Comparison of ENCODE assay signal across 17 cellular contexts in the genomic region with DNA sequence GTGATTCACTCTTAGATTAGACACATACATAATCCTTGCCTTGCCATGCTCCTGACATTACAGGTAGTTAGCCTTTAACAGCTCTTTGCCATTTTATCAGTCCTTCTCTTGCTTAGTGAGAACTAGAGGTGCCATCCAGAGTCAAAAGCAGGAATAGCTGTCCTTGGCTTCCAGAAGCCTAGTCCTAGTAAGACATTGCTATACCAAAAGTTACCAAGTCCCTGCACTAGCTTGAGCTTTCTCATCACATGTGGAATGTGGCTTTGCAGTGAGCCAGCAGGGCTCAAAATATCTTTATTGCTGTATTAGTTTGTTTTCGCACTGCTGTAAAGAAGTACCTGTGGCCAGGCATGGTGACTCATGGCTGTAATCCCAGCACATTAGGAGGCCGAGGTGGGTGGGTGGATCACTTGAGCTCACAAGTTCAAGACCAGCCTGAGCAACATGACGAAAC.
DNase-seq lines count a peak whose midpoint lies in the region; ATAC-seq and TF ChIP-seq lines count a peak whose summit lies in the region.
"Had no signal": no experiment of that assay in that cellular context is flagged by ENCODE, and none has a peak within 500 bp of the region (broad histone marks: within the 10 kb centered on the region; RNA-seq: fewer than 3 reads in every experiment).

No MANE protein-coding gene starts in this region.

- no peaks in the 10 kb centered on the region for H3K9me2 ChIP-seq in hepatocyte (replicated peaks; ENCODE audit: insufficient read depth)

- 88 to 91% methylated on average over 3 of the region's 3 CpGs for WGBS in heart right ventricle, 2 donors
- 68% methylated on average over 3 of the region's 3 CpGs for WGBS in hepatocyte (ENCODE audit: low lambda C conversion rate, missing lambda C conversion rate)
- WGBS in transverse colon (ENCODE audit: low coverage in 1 of 2), 2 donors, result 59 to 60% methylated on average over 3 of the region's 3 CpGs

- peaks cover 6 to 42% (median 18%) of the 10 kb centered on the region in 9 donors for H3K4me1 ChIP-seq in heart right ventricle
- H3K4me1 ChIP-seq in hepatocyte (ENCODE audit: insufficient read depth), result peaks cover 14% of the 10 kb centered on the region
- peaks cover 11 to 56% (median 30%) of the 10 kb centered on the region in 4 donors for H3K4me1 ChIP-seq in transverse colon
- H3K4me1 ChIP-seq: lower lobe of right lung had no signal

- no peak overlapping the region for H2AFZ ChIP-seq in hepatocyte

- ATAC-seq in heart right ventricle, result peak in 6 of 8 donors; percentile 21 to 55 (median 45)
- ATAC-seq in HG03520 (IDR thresholded peaks at IDR 0.05; ENCODE audit: unreplicated experiment), result no peak
- ATAC-seq: lower lobe of right lung; SK-N-SH treated with all-trans-retinoic acid at 6 μM for 48 hours; stimulated activated naive CD8-positive, alpha-beta T cell treated with anti-CD3 and anti-CD28 coated beads, Interleukin-15, Interleukin-2, amounts not matched to agents 100 U/mL and 50 U/mL, for 24 hours had no signal

- H3K9me3 ChIP-seq in heart right ventricle (no peaks in the 10 kb centered on the region), hepatocyte (ENCODE audit: low read depth) (no peaks in the 10 kb centered on the region), transverse colon (no peaks in the 10 kb centered on the region)
- H3K9me3 ChIP-seq: lower lobe of right lung, uterus had no signal

- H3K4me3 ChIP-seq in heart right ventricle, result no peak overlapping the region
- H3K4me3 ChIP-seq in astrocyte of the spinal cord (ENCODE audit: low read depth, low read length), result no peak overlapping the region
- no peak overlapping the region for H3K4me3 ChIP-seq in hepatocyte
- H3K4me3 ChIP-seq in transverse colon, result no peak overlapping the region
- H3K4me3 ChIP-seq: lower lobe of right lung, uterus had no signal

- no peak for TF ChIP-seq POLR2A in transverse colon (IDR thresholded peaks at IDR 0.05)

- H4K20me1 ChIP-seq in hepatocyte (ENCODE audit: insufficient read depth, poor library complexity, severe bottlenecking), result no peaks in the 10 kb centered on the region

- peaks cover 14% of the 10 kb centered on the region for H3K79me2 ChIP-seq in hepatocyte

- no peak for DNase-seq in heart right ventricle
- no peak for DNase-seq in cardiac septum (ENCODE audit: low spot score)
- DNase-seq in astrocyte of the spinal cord (ENCODE audit: low read depth, low spot score), result peak; percentile 57
- DNase-seq in hepatocyte (ENCODE audit: low spot score), result peak; percentile 59
- peak; percentile 72 for DNase-seq in transverse colon
- DNase-seq in NCI-H82 (lab: John Stamatoyannopoulos, UW), result no peak
- DNase-seq in stimulated activated CD4-positive, alpha-beta T cell treated with anti-CD3 and anti-CD28 coated beads, Interleukin-2, amount 100 ng/mL, for 24 hours, result no peak
- DNase-seq: ACHN; activated gamma-delta T cell treated with Interleukin-2 at 50 U/mL for 16 hours; KG1; lower lobe of right lung; NCI-H1694 treated with DMSO at 0.1 percent for 48 hours; NCI-H446 treated with DMSO at 0.1 percent for 48 hours; stimulated activated naive CD8-positive, alpha-beta T cell treated with anti-CD3 and anti-CD28 coated beads, Interleukin-15, Interleukin-2, amounts not matched to agents 100 U/mL and 50 U/mL, for 24 hours; uterus had no signal

- no peak overlapping the region for H3K4me2 ChIP-seq in hepatocyte

- H3K36me3 ChIP-seq in heart right ventricle (peaks cover 0 to 17% (median 0%) of the 10 kb centered on the region in 9 donors), hepatocyte (replicated peaks; ENCODE audit: insufficient read depth, low read depth) (no peaks in the 10 kb centered on the region), transverse colon (no peaks in the 10 kb centered on the region)
- H3K36me3 ChIP-seq: lower lobe of right lung, uterus had no signal

- no peak for TF ChIP-seq EP300 in transverse colon (IDR thresholded peaks at IDR 0.05; ENCODE audit: low read depth)

- H3K27me3 ChIP-seq in heart right ventricle, result no peaks in the 10 kb centered on the region
- no peaks in the 10 kb centered on the region for H3K27me3 ChIP-seq in hepatocyte
- no peaks in the 10 kb centered on the region for H3K27me3 ChIP-seq in transverse colon
- H3K27me3 ChIP-seq: uterus had no signal

- intact Hi-C loops in heart right ventricle (cut with DNase I) (loop anchor here in 5 of 10 donors (10.0 kb wide), 3 partner anchors 243 to 353 kb away; a partner anchor contains a TSS), cardiac septum (cut with DNase I) (loop anchor here (5.0 kb wide), 1 partner anchor 350 kb away; no protein-coding TSS in a partner anchor), transverse colon (cut with DNase I; ENCODE audit: low total_unique reads) (no loop called here)

- in situ Hi-C loops in astrocyte of the spinal cord (cut with HindIII; ENCODE audit: low sequenced_read_pairs), result no loop called here
- in situ Hi-C loops in transverse colon (cut with MboI; ENCODE audit: low pct_ligation_motif_present in 1 of 4, low pct_unique_long_range_greater_than_20kb in 1 of 4, low sequenced_read_pairs in 3 of 4), result loop anchor here in 2 of 4 donors (10.0 to 25.0 kb wide), 2 partner anchors 335 to 353 kb away; no protein-coding TSS in a partner anchor

- H3K27ac ChIP-seq in heart right ventricle (peak overlapping the region in 1 of 10 donors; percentile 2), hepatocyte (peak overlapping the region; percentile 57), transverse colon (peak overlapping the region; percentile 34 to 60 (median 54))
- H3K27ac ChIP-seq: lower lobe of right lung, uterus had no signal

- TF ChIP-seq CTCF in heart right ventricle (IDR thresholded peaks at IDR 0.05) (peak in 4 of 9 donors; percentile 8 to 42 (median 28)), astrocyte of the spinal cord (IDR thresholded peaks at IDR 0.05; ENCODE audit: low read depth, low read length) (no peak), hepatocyte (IDR thresholded peaks at IDR 0.05; ENCODE audit: poor library complexity) (peak; percentile 36), transverse colon (IDR thresholded peaks at IDR 0.05) (peak in 2 of 5 experiments; percentile 15 to 37)

Comparison
In these comparisons a context has a peak if more than half of its experiments do, and no peak if none do; other contexts are left out.
1. DNase-seq: peak in astrocyte of the spinal cord (single experiment), hepatocyte (single experiment) and transverse colon (single experiment); none in heart right ventricle (0 of 2), cardiac septum (single experiment), NCI-H82 (single experiment) and stimulated activated CD4-positive, alpha-beta T cell treated with anti-CD3 and anti-CD28 coated beads, Interleukin-2, amount 100 ng/mL, for 24 hours (0 of 2).